In genomic region chr4:119663160-119663788, GRCh38 we compare ENCODE assay signal across 11 cellular contexts. TPM values are rescaled to one million over a fixed set of nuclear protein-coding genes. Genes with fewer than 3 reads are reported as not detected.
A peak's percentile ranks its signal among the peaks of the same experiment; 100 is the strongest.
DNase-seq lines count a peak whose midpoint lies in the region; ATAC-seq and TF ChIP-seq lines count a peak whose summit lies in the region.
"Had no signal": no experiment of that assay in that cellular context is flagged by ENCODE, and none has a peak within 500 bp of the region (broad histone marks: within the 10 kb centered on the region; RNA-seq: fewer than 3 reads in every experiment).

No MANE protein-coding gene starts in this region.

- H3K4me3 ChIP-seq in coronary artery: peak overlapping the region; percentile 44
- H3K4me3 ChIP-seq in neuronal stem cell (ENCODE audit: low read length in 2 of 2): no peak overlapping the region
- no peak overlapping the region for H3K4me3 ChIP-seq in ovary
- H3K4me3 ChIP-seq: left lung had no signal

- no peak for TF ChIP-seq POLR2A in ovary (IDR thresholded peaks at IDR 0.05)

- no peak overlapping the region for H3K4me2 ChIP-seq in neuronal stem cell (ENCODE audit: insufficient read depth, low read length, poor library complexity, severe bottlenecking)

- H3K27me3 ChIP-seq in neuronal stem cell (ENCODE audit: control insufficient read depth in 3 of 3, insufficient read depth in 3 of 3, low read depth in 1 of 3, low read length in 3 of 3) (no peaks in the 10 kb centered on the region), ovary (no peaks in the 10 kb centered on the region)
- H3K27me3 ChIP-seq: left lung had no signal

- peak; percentile 61 for ATAC-seq in GM18907 (IDR thresholded peaks at IDR 0.05; ENCODE audit: unreplicated experiment)
- ATAC-seq in HG03095 (IDR thresholded peaks at IDR 0.05; ENCODE audit: unreplicated experiment): peak; percentile 47
- no peak for ATAC-seq in GM21390 (IDR thresholded peaks at IDR 0.05; ENCODE audit: unreplicated experiment)
- ATAC-seq: left lung had no signal

- TF ChIP-seq CTCF in coronary artery (IDR thresholded peaks at IDR 0.05) (no peak), nephron progenitor cell (IDR thresholded peaks at IDR 0.05) (no peak), ovary (IDR thresholded peaks at IDR 0.05) (no peak)

- no peak overlapping the region for H2BK15ac ChIP-seq in neuronal stem cell (ENCODE audit: low read length)

- H3K79me1 ChIP-seq in neuronal stem cell (ENCODE audit: low read depth, low read length): no peaks in the 10 kb centered on the region

- H2BK5ac ChIP-seq in neuronal stem cell (ENCODE audit: low read length): no peak overlapping the region

- DNase-seq in coronary artery (ENCODE audit: low spot score) (no peak), neuronal stem cell (ENCODE audit: low spot score) (no peak), nephron progenitor cell (no peak), DMS153 (lab: John Stamatoyannopoulos, UW) (no peak), ovary (no peak)
- DNase-seq: H7, left lung, NCI-H526 had no signal

- H3K4ac ChIP-seq in neuronal stem cell (ENCODE audit: low read length): no peak overlapping the region

- no peak overlapping the region for H3K23ac ChIP-seq in neuronal stem cell (ENCODE audit: low read depth, low read length, poor library complexity)

- H3K36me3 ChIP-seq in neuronal stem cell (replicated peaks in 1 of 2; ENCODE audit: control insufficient read depth in 2 of 2, insufficient read depth in 2 of 2, low read length in 2 of 2) (no peaks in the 10 kb centered on the region), ovary (no peaks in the 10 kb centered on the region)
- H3K36me3 ChIP-seq: left lung had no signal

- no peak for TF ChIP-seq EP300 in ovary (IDR thresholded peaks at IDR 0.05)

- peaks cover 4% of the 10 kb centered on the region in 2 donors for H3K4me1 ChIP-seq in neuronal stem cell (ENCODE audit: control insufficient read depth in 2 of 2, insufficient read depth in 1 of 2, low read depth in 1 of 2, low read length in 2 of 2)
- no peaks in the 10 kb centered on the region for H3K4me1 ChIP-seq in ovary (ENCODE audit: insufficient read depth)
- H3K4me1 ChIP-seq: left lung had no signal

- H3K36me3 Mint-ChIP-seq in nephron progenitor cell (ENCODE audit: low read depth): no peaks in the 10 kb centered on the region

- H2BK12ac ChIP-seq in neuronal stem cell (ENCODE audit: low read length): no peak overlapping the region

- H3K27ac Mint-ChIP-seq in nephron progenitor cell: no peak overlapping the region

- no peaks in the 10 kb centered on the region for H3K4me1 Mint-ChIP-seq in nephron progenitor cell

- no peak overlapping the region for H4K91ac ChIP-seq in neuronal stem cell (ENCODE audit: low read depth, low read length, poor library complexity)

- no peak overlapping the region for H4K8ac ChIP-seq in neuronal stem cell (ENCODE audit: low read depth, low read length)

- intact Hi-C loops in ovary (cut with DNase I): no loop called here

- no peak overlapping the region for H2BK120ac ChIP-seq in neuronal stem cell (ENCODE audit: low read depth, low read length)

- no peak overlapping the region for H3K18ac ChIP-seq in neuronal stem cell (ENCODE audit: low read length)

- H3K27ac ChIP-seq in coronary artery (peak overlapping the region; percentile 19 to 52), neuronal stem cell (replicated peaks; ENCODE audit: low read length) (no peak overlapping the region), ovary (no peak overlapping the region)

- H3K9ac ChIP-seq in neuronal stem cell (ENCODE audit: low read depth, low read length, poor library complexity): no peak overlapping the region

- peak overlapping the region; percentile 67 for H2AFZ ChIP-seq in neuronal stem cell (ENCODE audit: low read length)

- no peak overlapping the region for H3K14ac ChIP-seq in neuronal stem cell (ENCODE audit: low read length)

- no peaks in the 10 kb centered on the region for H3K27me3 Mint-ChIP-seq in nephron progenitor cell (ENCODE audit: low read depth, poor library complexity)

- WGBS in neuronal stem cell (ENCODE audit: extremely low coverage in 2 of 2, insufficient read length in 2 of 2, insufficient replicate concordance in 1 of 2), 2 donors: no CpG with 5 or more reads among the region's 1 CpG
- 10 to 23% (median 19%) methylated on average over 1 of the region's 1 CpG for WGBS in ovary, 3 donors

- H3K9me3 Mint-ChIP-seq in nephron progenitor cell: no peaks in the 10 kb centered on the region

- H3K9me3 ChIP-seq in neuronal stem cell (replicated peaks in 1 of 2; ENCODE audit: control insufficient read depth in 2 of 2, insufficient read depth in 1 of 2, low read depth in 1 of 2, low read length in 2 of 2) (no peaks in the 10 kb centered on the region), ovary (no peaks in the 10 kb centered on the region)
- H3K9me3 ChIP-seq: left lung had no signal

- H3K4me3 Mint-ChIP-seq in nephron progenitor cell: no peak overlapping the region

- H2AK5ac ChIP-seq in neuronal stem cell (ENCODE audit: low read depth, low read length): no peak overlapping the region

RNA-seq across cellular contexts. Expression of gene PDE5A, which starts 34.7 kb away (rescaled TPM):
- 2.4 TPM for polyA plus RNA-seq in neuronal stem cell (2013, experiment 1 of 2)
- polyA plus RNA-seq in neuronal stem cell (2013, experiment 2 of 2): 2.8 TPM
- 10 to 100 TPM in 3 of 7 donors, 1 to 10 TPM in 4; 4.6 to 19.2 (median 9.7) TPM for total RNA-seq in ovary
- 10 to 100 TPM in 1 of 2 donors, 1 to 10 TPM in 1; 4.9 to 25.3 TPM for polyA plus RNA-seq in ovary

Comparison
In these comparisons a context has a peak if more than half of its experiments do, and no peak if none do; other contexts are left out.
1. H3K27ac ChIP-seq: peak in coronary artery (2 of 2); none in neuronal stem cell (single experiment) and ovary (0 of 2).